ENCODE assay signal across 21 cellular contexts in the genomic region with DNA sequence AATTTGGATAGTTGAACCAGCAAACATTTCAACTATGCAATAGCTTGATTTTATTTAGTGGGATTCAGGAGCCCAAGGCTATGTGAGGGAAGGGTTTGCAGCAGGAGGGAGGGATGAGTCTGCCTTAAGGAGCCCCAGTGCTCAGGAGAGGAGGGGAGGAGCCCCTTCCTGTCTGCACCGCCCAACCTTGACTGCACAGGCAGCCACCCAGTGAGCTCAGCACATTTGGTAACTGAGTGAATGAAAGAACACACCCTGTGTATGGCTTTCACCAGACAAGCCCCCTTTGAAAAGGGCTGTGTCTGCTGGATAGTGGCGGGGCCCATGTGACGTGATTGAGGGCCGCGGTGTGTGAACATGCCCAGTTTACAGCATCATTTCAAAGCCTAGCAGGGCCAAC. TPM values are rescaled to one million over a fixed set of nuclear protein-coding genes. Genes with fewer than 3 reads are reported as not detected.
DNase-seq lines count a peak whose midpoint lies in the region; ATAC-seq, FAIRE-seq and TF ChIP-seq lines count a peak whose summit lies in the region.
"Had no signal": no experiment of that assay in that cellular context is flagged by ENCODE, and none has a peak within 500 bp of the region (broad histone marks: within the 10 kb centered on the region; RNA-seq: fewer than 3 reads in every experiment).

No MANE protein-coding gene starts in this region.

- peak in 1 of 2 experiments; percentile 11 for DNase-seq in A549 (ENCODE audit: low read depth in 1 of 2, low spot score in 1 of 2)
- peak; percentile 75 to 78 for DNase-seq in erythroblast (lab: John Stamatoyannopoulos, UW)
- DNase-seq in HepG2 (ENCODE audit: low spot score), result peak; percentile 71
- DNase-seq in NCI-H146 treated with DMSO at 0.1 percent for 48 hours (lab: John Stamatoyannopoulos, UW; ENCODE audit: unreplicated experiment), result no peak
- DNase-seq in kidney, result no peak
- no peak for DNase-seq in activated T-cell treated with anti-CD3 and anti-CD28 coated beads, Interleukin-2, amount 50 U/mL, for 48 hours
- DNase-seq: activated CD8-positive, alpha-beta memory T cell treated with anti-CD3 and anti-CD28 coated beads for 24 hours; adrenal gland; CD8-positive, alpha-beta T cell; effector memory CD4-positive, alpha-beta T cell; NCI-H2029; NCI-H524 treated with DMSO at 0.1 percent for 48 hours had no signal

- H3K4me1 ChIP-seq in A549 (peaks cover 16% of the 10 kb centered on the region), HEK293 (ENCODE audit: control insufficient read depth, insufficient read depth, low read length) (peaks cover 7% of the 10 kb centered on the region; the same call in 1 of the 2 replicates), HepG2 (ENCODE audit: insufficient read depth, low read length) (peaks cover 44% of the 10 kb centered on the region), kidney (ENCODE audit: control insufficient read depth in 1 of 2, insufficient read depth in 1 of 2, low read depth in 1 of 2, low read length in 2 of 2) (peaks cover 7 to 9% of the 10 kb centered on the region in 2 donors)
- H3K4me1 ChIP-seq: adrenal gland had no signal

- no peak overlapping the region for H2AFZ ChIP-seq in HepG2 (ENCODE audit: low read length)

- H3K27me3 ChIP-seq in HepG2 (ENCODE audit: control insufficient read depth in 1 of 2, insufficient read depth in 2 of 2, low read length in 2 of 2), result no peaks in the 10 kb centered on the region
- H3K27me3 ChIP-seq: adrenal gland, cardiac muscle cell had no signal

- TF ChIP-seq EP300 in A549 (IDR thresholded peaks at IDR 0.05) (no peak), HepG2 (IDR thresholded peaks at IDR 0.05; ENCODE audit: low read depth in 2 of 2, low read length in 2 of 2) (no peak), HepG2 (CRISPR knock-in tag; IDR thresholded peaks at IDR 0.05; ENCODE audit: borderline replicate concordance) (no peak)

- ATAC-seq in A549 (peak in 1 of 2 experiments; percentile 68; a peak in 3 of 6 replicates), HepG2 (peak; percentile 21), HG03378 (IDR thresholded peaks at IDR 0.05; ENCODE audit: unreplicated experiment) (no peak)
- ATAC-seq: activated T-helper 17 cell treated with anti-CD3 and anti-CD28 coated beads, Interleukin-2, amount 50 U/mL, for 72 hours; CD8-positive, alpha-beta T cell; GM12878 had no signal

- CTCF ChIA-PET in A549 (lab: Yijun Ruan, JAX) (interaction anchor here (1.0 kb wide), 1 partner anchor 28 kb away, joined by 3 read pairs; no protein-coding TSS in a partner anchor), HEK293 (lab: Yijun Ruan, JAX) (interaction anchor here (0.7 to 1.5 kb wide), 2 partner anchors 14 to 528 kb away, joined by 4 to 5 read pairs; no protein-coding TSS in a partner anchor), HepG2 (lab: Yijun Ruan, JAX; ENCODE audit: low intra/inter-chr PET ratio, low total read pairs) (interaction anchor here (1.3 kb wide), 1 partner anchor 54 kb away, joined by 4 read pairs; no protein-coding TSS in a partner anchor)

- no TSS peak for BruUV-seq in HepG2 (replicated peaks; lab: Mats Ljungman, UMichigan)

- intact Hi-C loops in HepG2 (cut with micrococcal nuclease; ENCODE audit: unreplicated experiment) (loop anchor here (5.0 kb wide), 2 partner anchors 35 to 55 kb away; no protein-coding TSS in a partner anchor), kidney (cut with DNase I) (no loop called here)

- H3K79me2 ChIP-seq in HepG2 (ENCODE audit: insufficient read depth, low read length), result no peaks in the 10 kb centered on the region

- no peaks in the 10 kb centered on the region for H3K9me3 ChIP-seq in A549
- H3K9me3 ChIP-seq in HEK293 (ENCODE audit: control insufficient read depth, insufficient read depth, low read depth, low read length), result no peaks in the 10 kb centered on the region
- H3K9me3 ChIP-seq in HepG2 (ENCODE audit: low read length), result no peaks in the 10 kb centered on the region
- H3K9me3 ChIP-seq in kidney (ENCODE audit: control insufficient read depth in 1 of 2, low read length in 2 of 2), result no peaks in the 10 kb centered on the region
- H3K9me3 ChIP-seq: adrenal gland had no signal

- TF ChIP-seq POLR2A in A549 (IDR thresholded peaks at IDR 0.05; ENCODE audit: low read length) (no peak), erythroblast (IDR thresholded peaks at IDR 0.05; ENCODE audit: low read length) (no peak), HepG2 (IDR thresholded peaks at IDR 0.05; ENCODE audit: insufficient read depth in 1 of 2, low read depth in 2 of 2, low read length in 2 of 2) (no peak)

- H3K4me3 ChIP-seq in A549 (no peak overlapping the region), HEK293 (ENCODE audit: low read depth, low read length) (no peak overlapping the region), HepG2 (replicated peaks in 1 of 3; ENCODE audit: insufficient read depth in 1 of 3, low read depth in 2 of 3, low read length in 3 of 3) (peak overlapping the region; percentile 48 to 69 (median 62)), kidney (ENCODE audit: low read length in 2 of 2) (no peak overlapping the region)
- H3K4me3 ChIP-seq: adrenal gland, cardiac muscle cell, GM12878 had no signal

- TF ChIP-seq CTCF in A549 (IDR thresholded peaks at IDR 0.05), result no peak
- TF ChIP-seq CTCF in HEK293 (tag by site-specific recombination; IDR thresholded peaks at IDR 0.05), result no peak
- TF ChIP-seq CTCF in HepG2 (CRISPR knock-in tag; IDR thresholded peaks at IDR 0.05), result no peak
- TF ChIP-seq CTCF in kidney (IDR thresholded peaks at IDR 0.05; ENCODE audit: borderline replicate concordance, extremely low read depth, insufficient read depth), result no peak

- H3K36me3 ChIP-seq in HEK293 (ENCODE audit: control insufficient read depth in 2 of 2, insufficient read depth in 1 of 2, low read length in 2 of 2), result no peaks in the 10 kb centered on the region
- H3K36me3 ChIP-seq in HepG2 (replicated peaks in 1 of 2; ENCODE audit: control insufficient read depth in 1 of 2, insufficient read depth in 2 of 2, low read length in 2 of 2), result no peaks in the 10 kb centered on the region
- H3K36me3 ChIP-seq in kidney (ENCODE audit: control insufficient read depth in 1 of 2, insufficient read depth in 2 of 2, low read length in 2 of 2), result no peaks in the 10 kb centered on the region
- H3K36me3 ChIP-seq: adrenal gland, cardiac muscle cell had no signal

- no peak for TF ChIP-seq RAD21 in A549 (conservative IDR thresholded peaks at IDR 0.05 in 1 of 2, IDR thresholded peaks at IDR 0.05 in 1 of 2)
- no peak for TF ChIP-seq RAD21 in HepG2 (CRISPR knock-in tag; IDR thresholded peaks at IDR 0.05)

- peak overlapping the region; percentile 72; the same call in 2 of the 3 replicates for H3K4me2 ChIP-seq in A549
- H3K4me2 ChIP-seq in HepG2 (ENCODE audit: low read depth, low read length), result peak overlapping the region; percentile 86

- WGBS in A549 (ENCODE audit: missing lambda C conversion rate), result 86% methylated on average over 5 of the region's 5 CpGs
- WGBS in HepG2 (ENCODE audit: low lambda C conversion rate), result 8% methylated on average over 5 of the region's 5 CpGs

- H3K27ac ChIP-seq in A549 (peak overlapping the region; percentile 10 to 81; a peak in 4 of 6 replicates), HEK293 (ENCODE audit: extremely low read depth, low read depth, low read length) (no peak overlapping the region), HepG2 (ENCODE audit: extremely low read length, insufficient read depth, low read length) (peak overlapping the region; percentile 65), kidney (ENCODE audit: low read depth in 2 of 2, low read length in 2 of 2) (no peak overlapping the region)
- H3K27ac ChIP-seq: adrenal gland, cardiac muscle cell had no signal

- POLR2A ChIA-PET in A549 (lab: Yijun Ruan, JAX), result no interaction called here
- POLR2A ChIA-PET in HEK293 (lab: Yijun Ruan, JAX), result no interaction called here
- POLR2A ChIA-PET in HepG2 (lab: Yijun Ruan, JAX), result interaction anchor here (1.1 to 2.2 kb wide), 15 partner anchors 11 to 106 kb away, joined by 3 to 48 read pairs (median 10); no protein-coding TSS in a partner anchor

- in situ Hi-C loops in HepG2 (cut with HindIII; ENCODE audit: extremely low pct_ligation_motif_present, low pct_unique_long_range_greater_than_20kb), result no loop called here

- FAIRE-seq in A549 (lab: Jason Lieb, UNC) (no peak), HepG2 (lab: Jason Lieb, UNC) (peak; percentile 49), kidney (lab: Jason Lieb, UNC) (no peak)
- FAIRE-seq: G401.6, GM12878 had no signal

- H3K9ac ChIP-seq in HepG2 (ENCODE audit: insufficient read depth, low read depth, low read length) (peak overlapping the region; percentile 63), kidney (ENCODE audit: low read length in 2 of 2) (no peak overlapping the region)

- H4K20me1 ChIP-seq in HepG2 (ENCODE audit: insufficient read depth, low read length), result no peaks in the 10 kb centered on the region

RNA-seq across cellular contexts. Expression of a gene that starts 17.0 kb away (rescaled TPM):
- 0.63 and 0.97 TPM in 2 replicates for polyA plus RNA-seq in A549 (2011; rRNA removed)
- 0.46 and 0.87 TPM in 2 replicates for polyA plus RNA-seq in A549 (2012; cell fraction: cytosol; rRNA removed)
- 1.3 and 1.8 TPM in 2 replicates for polyA plus RNA-seq in A549 (2012; cell fraction: nucleus; rRNA removed)
- polyA plus RNA-seq in A549 (2017; fragmentation: RNase III; extraction: RNeasy Plus Mini Kit Qiagen cat#74134 plus additional on column Dnase treatment), result 0.85 to 1.5 TPM (median 1.5 TPM) in 3 replicates
- polyA minus RNA-seq in A549 (2011; rRNA and poly(A)+ RNA removed), result 0.78 and 1.3 TPM in 2 replicates
- total RNA-seq in HepG2 (2016; rRNA removed; fragmentation: Illumina TruSeq; extraction: Trizol), result not detected in 2 replicates
- total RNA-seq in HepG2 (2016; cell fraction: cytosol; rRNA removed; fragmentation: Illumina TruSeq; extraction: Trizol; ENCODE audit: low read depth), result not detected in 2 replicates
- not detected in 2 replicates for total RNA-seq in HepG2 (2016; cell fraction: insoluble cytoplasmic fraction; rRNA removed; fragmentation: Illumina TruSeq; extraction: Trizol)
- not detected in 2 replicates for total RNA-seq in HepG2 (2016; cell fraction: membrane; rRNA removed; fragmentation: Illumina TruSeq; extraction: Trizol)
- total RNA-seq in HepG2 (2016; cell fraction: nucleus; rRNA removed; fragmentation: Illumina TruSeq; extraction: Trizol), result not detected in 2 replicates
- 0.10 and 0.15 TPM in 2 replicates for polyA plus RNA-seq in HepG2 (2011; rRNA removed)
- 0.12 and 0.23 TPM in 2 replicates for polyA plus RNA-seq in HepG2 (2011; cell fraction: cytosol; rRNA removed)
- 0.23 and 0.45 TPM in 2 replicates for polyA plus RNA-seq in HepG2 (2011; cell fraction: nucleus; rRNA removed)
- polyA plus RNA-seq in HepG2 (2012), result not detected in 2 replicates
- polyA plus RNA-seq in HepG2 (2016; cell fraction: cytosol; fragmentation: Illumina TruSeq; extraction: Trizol; ENCODE audit: low read depth), result not detected in 2 replicates
- not detected in 2 replicates for polyA plus RNA-seq in HepG2 (2016; cell fraction: insoluble cytoplasmic fraction; fragmentation: Illumina TruSeq; extraction: Trizol; ENCODE audit: low read depth)
- not detected in 2 replicates for polyA plus RNA-seq in HepG2 (2016; cell fraction: membrane; fragmentation: Illumina TruSeq; extraction: Trizol; ENCODE audit: low read depth)
- not detected in 2 replicates for polyA plus RNA-seq in HepG2 (2016; cell fraction: nucleus; fragmentation: Illumina TruSeq; extraction: Trizol; ENCODE audit: insufficient read depth, low read depth)
- 0.26 TPM in 1 of 2 replicates, not detected in the other for polyA minus RNA-seq in HepG2 (2011; rRNA and poly(A)+ RNA removed; ENCODE audit: low replicate concordance)
- 0.26 and 0.30 TPM in 2 replicates for polyA minus RNA-seq in HepG2 (2011; cell fraction: cytosol; rRNA and poly(A)+ RNA removed)
- polyA minus RNA-seq in HepG2 (2011; cell fraction: nucleus; rRNA and poly(A)+ RNA removed), result 0.25 TPM in 1 of 2 replicates, not detected in the other
- 5.0 TPM for total RNA-seq in kidney
- 4.8 TPM for polyA plus RNA-seq in kidney (ENCODE audit: insufficient read depth, low read depth, low replicate concordance)
- total RNA-seq: CD8-positive, alpha-beta T cell; GM12878; H4; lung microvascular endothelial cell had no signal
- polyA plus RNA-seq: GM12878, IgD-negative memory B cell had no signal

Comparison
In these comparisons a context has a peak if more than half of its experiments do, and no peak if none do; other contexts are left out.
1. DNase-seq: peak in erythroblast (2 of 2) and HepG2 (single experiment); none in NCI-H146 treated with DMSO at 0.1 percent for 48 hours (single experiment), kidney (single experiment) and activated T-cell treated with anti-CD3 and anti-CD28 coated beads, Interleukin-2, amount 50 U/mL, for 48 hours (0 of 2).
2. H3K27ac ChIP-seq: peak in A549 (2 of 2) and HepG2 (single experiment); none in HEK293 (single experiment) and kidney (0 of 2).
3. H3K4me3 ChIP-seq: peak in HepG2 (3 of 3); none in A549 (single experiment), HEK293 (single experiment) and kidney (0 of 2).